In the genomic region with DNA sequence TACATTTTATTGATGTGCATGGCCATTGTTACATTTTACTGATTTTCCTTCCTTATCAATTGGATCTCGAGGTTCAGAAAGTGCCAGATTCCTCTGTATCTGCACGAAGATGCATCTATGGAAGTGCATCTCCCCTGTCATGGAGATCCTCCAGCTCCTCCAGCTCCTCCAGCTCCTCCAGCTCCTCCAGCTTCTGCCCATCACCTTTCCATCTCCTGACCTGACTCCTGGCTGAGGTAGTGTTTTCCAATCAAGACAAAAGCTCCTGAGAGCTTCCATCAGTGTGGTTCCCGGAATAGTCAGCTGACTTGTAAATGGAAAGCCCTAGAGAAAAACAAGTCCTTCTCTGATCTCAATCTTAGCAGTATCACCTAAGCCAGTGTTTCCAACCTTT, we compare ENCODE assay signal across 1 cellular context.
TF ChIP-seq lines count a peak whose summit lies in the region.

No MANE protein-coding gene starts in this region.

TF ChIP-seq in IMR-90, 13 proteins besides CTCF, POLR2A, EP300 and RAD21 (continued from another document):
- TF ChIP-seq, protein P1, sequence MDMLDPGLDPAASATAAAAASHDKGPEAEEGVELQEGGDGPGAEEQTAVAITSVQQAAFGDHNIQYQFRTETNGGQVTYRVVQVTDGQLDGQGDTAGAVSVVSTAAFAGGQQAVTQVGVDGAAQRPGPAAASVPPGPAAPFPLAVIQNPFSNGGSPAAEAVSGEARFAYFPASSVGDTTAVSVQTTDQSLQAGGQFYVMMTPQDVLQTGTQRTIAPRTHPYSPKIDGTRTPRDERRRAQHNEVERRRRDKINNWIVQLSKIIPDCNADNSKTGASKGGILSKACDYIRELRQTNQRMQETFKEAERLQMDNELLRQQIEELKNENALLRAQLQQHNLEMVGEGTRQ (IDR thresholded peaks at IDR 0.05; ENCODE audit: low read depth, low read length), result no peak
- TF ChIP-seq MAZ (IDR thresholded peaks at IDR 0.05; ENCODE audit: borderline replicate concordance, low read depth, low read length) (no peak), MXI1 (IDR thresholded peaks at IDR 0.05; ENCODE audit: borderline replicate concordance, low read depth, low read length) (no peak), ELK1 (IDR thresholded peaks at IDR 0.05; ENCODE audit: borderline replicate concordance, low read depth, low read length) (no peak), FOS (IDR thresholded peaks at IDR 0.05; ENCODE audit: low read depth, low read length) (no peak), RCOR1 (IDR thresholded peaks at IDR 0.05; ENCODE audit: insufficient replicate concordance, low read length) (no peak), SMC3 (IDR thresholded peaks at IDR 0.05; ENCODE audit: low read depth, low read length) (no peak), NFE2L2 (IDR thresholded peaks at IDR 0.05; ENCODE audit: low read depth, low read length) (no peak)
